Comparison of ENCODE assay signal across 15 cellular contexts in genomic region chr11:134657631-134658030, GRCh38.
"Had no signal": no experiment of that assay in that cellular context is flagged by ENCODE, and none has a peak within 500 bp of the region (broad histone marks: within the 10 kb centered on the region; RNA-seq: fewer than 3 reads in every experiment).

No MANE protein-coding gene starts in this region.

- H3K4me3 Mint-ChIP-seq: activated naive CD4-positive, alpha-beta T cell treated with anti-CD3 and anti-CD28 coated beads, Interleukin-2, amount 10 ng/mL, durations not matched to agents 7 days and 5 days; memory B cell; T-cell had no signal

- H3K4me3 ChIP-seq: gastrocnemius medialis, heart right ventricle, suprapubic skin, upper lobe of left lung had no signal

- H3K4me1 Mint-ChIP-seq: activated naive CD4-positive, alpha-beta T cell treated with anti-CD3 and anti-CD28 coated beads, Interleukin-2, amount 10 ng/mL, durations not matched to agents 7 days and 5 days; memory B cell had no signal

- ATAC-seq: activated CD4-positive, CD25-positive, alpha-beta regulatory T cell treated with anti-CD3 and anti-CD28 coated beads, Interleukin-2, amount 50 U/mL, for 24 hours; gastrocnemius medialis; heart right ventricle; left lobe of liver had no signal

- H3K27me3 Mint-ChIP-seq: activated naive CD4-positive, alpha-beta T cell treated with anti-CD3 and anti-CD28 coated beads, Interleukin-2, amount 10 ng/mL, durations not matched to agents 7 days and 5 days had no signal

- DNase-seq: activated CD4-positive, alpha-beta T cell treated with anti-CD3 and anti-CD28 coated beads, Interleukin-2, amount 50 U/mL, for 48 hours; activated naive CD4-positive, alpha-beta T cell treated with anti-CD3 and anti-CD28 coated beads, Interleukin-2, amount 10 ng/mL, durations not matched to agents 7 days and 5 days; gastrocnemius medialis; SHP77; SK-N-SH; stimulated activated CD4-positive, alpha-beta T cell treated with anti-CD3 and anti-CD28 coated beads, Interleukin-15, amount 100 ng/mL, for 24 hours; stimulated activated CD4-positive, alpha-beta T cell treated with anti-CD3 and anti-CD28 coated beads, Interleukin-4, amount 100 ng/mL, for 24 hours; T1000 had no signal

- H3K27ac Mint-ChIP-seq: activated naive CD4-positive, alpha-beta T cell treated with anti-CD3 and anti-CD28 coated beads, Interleukin-2, amount 10 ng/mL, durations not matched to agents 7 days and 5 days; memory B cell had no signal
